In genomic region chr7:64574481-64575159, GRCh38 we compare ENCODE assay signal across 11 cellular contexts. TPM values are rescaled to one million over a fixed set of nuclear protein-coding genes. Genes with fewer than 3 reads are reported as not detected.
DNase-seq lines count a peak whose midpoint lies in the region; ATAC-seq and TF ChIP-seq lines count a peak whose summit lies in the region.
"Had no signal": no experiment of that assay in that cellular context is flagged by ENCODE, and none has a peak within 500 bp of the region (broad histone marks: within the 10 kb centered on the region; RNA-seq: fewer than 3 reads in every experiment).

No MANE protein-coding gene starts in this region.

- H2AFZ ChIP-seq in mammary epithelial cell (ENCODE audit: low read depth, low read length) = peak overlapping the region; percentile 80

- H3K9ac ChIP-seq in mammary epithelial cell (ENCODE audit: insufficient read depth, low read length) = no peak overlapping the region

- no peak overlapping the region for H3K27ac ChIP-seq in mammary epithelial cell (ENCODE audit: insufficient read depth, low read depth, low read length)

- H3K27ac Mint-ChIP-seq in activated CD4-positive, alpha-beta T cell treated with anti-CD3 and anti-CD28 coated beads for 36 hours = no peak overlapping the region
- H3K27ac Mint-ChIP-seq: activated T-helper 17 cell treated with anti-CD3 and anti-CD28 coated beads, Interleukin-2, amount 50 U/mL, for 72 hours had no signal

- no peak for ATAC-seq in activated CD4-positive, alpha-beta T cell treated with anti-CD3 and anti-CD28 coated beads for 36 hours
- ATAC-seq: activated T-helper 17 cell treated with anti-CD3 and anti-CD28 coated beads, Interleukin-2, amount 50 U/mL, for 72 hours; PC-3 had no signal

- peaks cover 4% of the 10 kb centered on the region for H3K27me3 Mint-ChIP-seq in activated CD4-positive, alpha-beta T cell treated with anti-CD3 and anti-CD28 coated beads for 36 hours

- H3K4me1 ChIP-seq in mammary epithelial cell (ENCODE audit: insufficient read depth, low read length) = peaks cover under 1% of the 10 kb centered on the region

- H3K4me3 ChIP-seq in mammary epithelial cell (replicated peaks in 1 of 3; ENCODE audit: insufficient read depth in 1 of 3, low read depth in 2 of 3, low read length in 3 of 3) (peak overlapping the region in 1 of 3 experiments; percentile 36), lower leg skin (ENCODE audit: low read depth, poor library complexity, severe bottlenecking) (no peak overlapping the region)

- H3K36me3 Mint-ChIP-seq in activated CD4-positive, alpha-beta T cell treated with anti-CD3 and anti-CD28 coated beads for 36 hours (ENCODE audit: low read depth) = peaks cover 3% of the 10 kb centered on the region

- 15% methylated on average over 18 of the region's 26 CpGs for WGBS in mammary epithelial cell (ENCODE audit: low coverage, missing lambda C conversion rate)
- 17 to 31% methylated on average over 20 to 26 of the region's 26 CpGs for WGBS in lower leg skin, 2 donors

- POLR2A ChIA-PET in activated CD4-positive, alpha-beta T cell treated with anti-CD3 and anti-CD28 coated beads for 36 hours (lab: Charles Lee) = no interaction called here

- BruUV-seq in mammary epithelial cell (replicated peaks; lab: Mats Ljungman, UMichigan) = no TSS peak

- no peaks in the 10 kb centered on the region for H3K27me3 ChIP-seq in mammary epithelial cell (ENCODE audit: insufficient read depth, low read length)

- peak; percentile 87 for DNase-seq in NCI-H2227 (lab: John Stamatoyannopoulos, UW; ENCODE audit: unreplicated experiment)
- no peak for DNase-seq in mammary epithelial cell
- DNase-seq in kidney tubule cell (ENCODE audit: low spot score) = peak; percentile 77
- peak; percentile 0 for DNase-seq in superior temporal gyrus (ENCODE audit: extremely low spot score)
- DNase-seq in activated CD4-positive, alpha-beta T cell treated with anti-CD3 and anti-CD28 coated beads for 36 hours = no peak
- DNase-seq in A172 (ENCODE audit: low spot score) = no peak
- DNase-seq in lower leg skin (ENCODE audit: low spot score in 2 of 2) = no peak
- DNase-seq in activated CD4-positive, alpha-beta T cell treated with anti-CD3 and anti-CD28 coated beads, Interleukin-2, amount 50 U/mL, for 1 hour = no peak
- DNase-seq: midbrain, PC-3 had no signal

- dilution Hi-C loops in mammary epithelial cell (cut with HindIII; ENCODE audit: low sequenced_read_pairs) = no loop called here

- no peaks in the 10 kb centered on the region for H3K9me3 Mint-ChIP-seq in activated CD4-positive, alpha-beta T cell treated with anti-CD3 and anti-CD28 coated beads for 36 hours (ENCODE audit: low read depth)
- H3K9me3 Mint-ChIP-seq: activated T-helper 17 cell treated with anti-CD3 and anti-CD28 coated beads, Interleukin-2, amount 50 U/mL, for 72 hours had no signal

- peaks cover 5% of the 10 kb centered on the region for H3K4me1 Mint-ChIP-seq in activated CD4-positive, alpha-beta T cell treated with anti-CD3 and anti-CD28 coated beads for 36 hours

- H3K4me2 ChIP-seq in mammary epithelial cell (ENCODE audit: insufficient read depth, low read depth, low read length) = peak overlapping the region; percentile 47

- H4K20me1 ChIP-seq in mammary epithelial cell (ENCODE audit: insufficient read depth, low read length) = no peaks in the 10 kb centered on the region

- in situ Hi-C loops in mammary epithelial cell (cut with MboI; ENCODE audit: low sequenced_read_pairs in 2 of 2) = no loop called here

- intact Hi-C loops in mammary epithelial cell (cut with micrococcal nuclease) (no loop called here), lower leg skin (cut with DNase I; ENCODE audit: low total_unique reads) (no loop called here)
- intact Hi-C loops in activated CD4-positive, alpha-beta T cell treated with anti-CD3 and anti-CD28 coated beads for 36 hours (cut with DNase I, micrococcal nuclease) = no loop called here

- CTCF ChIA-PET in mammary epithelial cell (lab: Charles Lee; ENCODE audit: low non-redundant PET) = no interaction called here
- CTCF ChIA-PET in activated CD4-positive, alpha-beta T cell treated with anti-CD3 and anti-CD28 coated beads for 36 hours (lab: Charles Lee) = no interaction called here

- no peaks in the 10 kb centered on the region for H3K79me2 ChIP-seq in mammary epithelial cell (ENCODE audit: insufficient read depth, low read length)

- H3K4me3 Mint-ChIP-seq in activated CD4-positive, alpha-beta T cell treated with anti-CD3 and anti-CD28 coated beads for 36 hours = no peak overlapping the region
- H3K4me3 Mint-ChIP-seq: activated T-helper 17 cell treated with anti-CD3 and anti-CD28 coated beads, Interleukin-2, amount 50 U/mL, for 72 hours had no signal

- H3K9me3 ChIP-seq in mammary epithelial cell (replicated peaks; ENCODE audit: insufficient read depth, low read length) = peaks cover 6% of the 10 kb centered on the region

- H3K36me3 ChIP-seq in mammary epithelial cell (ENCODE audit: insufficient read depth, low read length) = no peaks in the 10 kb centered on the region

- no peak for TF ChIP-seq POLR2A in lower leg skin (IDR thresholded peaks at IDR 0.05)

- TF ChIP-seq CTCF in mammary epithelial cell (conservative IDR thresholded peaks at IDR 0.05 in 1 of 2, IDR thresholded peaks at IDR 0.05 in 1 of 2; ENCODE audit: extremely low read depth in 1 of 2, insufficient read depth in 1 of 2, low read depth in 1 of 2, low read length in 2 of 2) (no peak), lower leg skin (IDR thresholded peaks at IDR 0.05) (no peak)

RNA-seq across cellular contexts. Expression of gene ZNF680, which starts 11.7 kb away (rescaled TPM):
- total RNA-seq in mammary epithelial cell (10 to 100 TPM in 1 of 2 donors, 1 to 10 TPM in 1; 7.6 to 14.5 TPM), lower leg skin (1 to 10 TPM; 8.2 to 8.8 (median 8.5) TPM)
- 1.8 TPM for polyA plus RNA-seq in mammary epithelial cell
- 3.7 TPM for polyA minus RNA-seq in mammary epithelial cell
- 10 to 100 TPM; 12.5 to 12.6 TPM for total RNA-seq in activated CD4-positive, alpha-beta T cell treated with anti-CD3 and anti-CD28 coated beads for 36 hours
- 30.1 and 33.8 TPM in 2 replicates for total RNA-seq in A172 (2014; rRNA removed; shearing (Covaris generic))

Comparison
In these comparisons a context has a peak if more than half of its experiments do, and no peak if none do; other contexts are left out.
1. DNase-seq: peak in NCI-H2227 (single experiment), kidney tubule cell (single experiment) and superior temporal gyrus (single experiment); none in mammary epithelial cell (single experiment), activated CD4-positive, alpha-beta T cell treated with anti-CD3 and anti-CD28 coated beads for 36 hours (single experiment), A172 (single experiment), lower leg skin (0 of 2) and activated CD4-positive, alpha-beta T cell treated with anti-CD3 and anti-CD28 coated beads, Interleukin-2, amount 50 U/mL, for 1 hour (single experiment).